11 cellular contexts compared by ENCODE assay signal in the genomic region with DNA sequence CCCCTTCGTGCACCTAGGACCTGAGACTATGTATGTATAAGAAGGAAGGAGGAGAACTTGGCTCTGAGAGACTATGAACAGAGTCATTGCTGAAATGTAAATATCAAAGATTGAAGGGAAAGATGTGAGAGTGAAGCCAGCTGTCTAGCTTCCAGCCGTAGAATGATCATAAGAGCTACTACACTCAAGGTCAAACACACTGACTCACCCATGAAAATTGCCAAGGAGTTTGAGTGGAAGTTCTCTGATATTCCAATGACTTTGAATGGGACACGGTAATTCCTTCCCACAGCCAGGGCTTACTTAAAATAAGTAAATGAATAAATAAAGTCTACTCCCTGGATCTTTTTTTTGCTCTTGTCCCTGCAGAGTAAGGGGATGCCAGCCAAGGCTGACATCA.
DNase-seq lines count a peak whose midpoint lies in the region; ATAC-seq and TF ChIP-seq lines count a peak whose summit lies in the region.
"Had no signal": no experiment of that assay in that cellular context is flagged by ENCODE, and none has a peak within 500 bp of the region (broad histone marks: within the 10 kb centered on the region; RNA-seq: fewer than 3 reads in every experiment).

No MANE protein-coding gene starts in this region.

- H3K4me3 Mint-ChIP-seq in osteocyte (ENCODE audit: unreplicated experiment), result no peak overlapping the region

- H3K27me3 Mint-ChIP-seq in osteocyte (ENCODE audit: unreplicated experiment), result no peaks in the 10 kb centered on the region

- no peak for ATAC-seq in GM18519 (IDR thresholded peaks at IDR 0.05; ENCODE audit: low FRiP score, unreplicated experiment)
- no peak for ATAC-seq in GM21717 (IDR thresholded peaks at IDR 0.05; ENCODE audit: unreplicated experiment)
- ATAC-seq in GM21576 (IDR thresholded peaks at IDR 0.05; ENCODE audit: unreplicated experiment), result no peak

- TF ChIP-seq CTCF in fibroblast of villous mesenchyme (IDR thresholded peaks at IDR 0.05; ENCODE audit: insufficient read depth, low read depth, low read length) (no peak), osteocyte (IDR thresholded peaks at IDR 0.05) (no peak)

- DNase-seq in DMS53 treated with DMSO at 0.1 percent for 48 hours (lab: John Stamatoyannopoulos, UW; ENCODE audit: unreplicated experiment), result peak; percentile 62
- DNase-seq in NCI-H446 treated with DMSO at 0.1 percent for 48 hours (lab: John Stamatoyannopoulos, UW), result peak; percentile 70
- DNase-seq in fibroblast of villous mesenchyme (ENCODE audit: low read depth), result peak; percentile 87
- no peak for DNase-seq in osteocyte (ENCODE audit: extremely low spot score, unreplicated experiment)
- DNase-seq in SIG-M5 (lab: John Stamatoyannopoulos, UW), result no peak
- DNase-seq: activated CD4-positive, alpha-beta T cell treated with anti-CD3 and anti-CD28 coated beads for 1 hour; NCI-H1436 treated with DMSO at 0.1 percent for 48 hours; occipital lobe had no signal

- no peak overlapping the region for H3K4me3 ChIP-seq in fibroblast of villous mesenchyme (ENCODE audit: low read depth, low read length)

- no peaks in the 10 kb centered on the region for H3K9me3 Mint-ChIP-seq in osteocyte (ENCODE audit: unreplicated experiment)

- H3K27ac Mint-ChIP-seq in osteocyte (ENCODE audit: unreplicated experiment), result peak overlapping the region; percentile 47

- no peaks in the 10 kb centered on the region for H3K36me3 Mint-ChIP-seq in osteocyte (ENCODE audit: unreplicated experiment)

- peaks cover 25% of the 10 kb centered on the region for H3K4me1 Mint-ChIP-seq in osteocyte (ENCODE audit: unreplicated experiment)

Comparison
In these comparisons a context has a peak if more than half of its experiments do, and no peak if none do; other contexts are left out.
1. DNase-seq: peak in DMS53 treated with DMSO at 0.1 percent for 48 hours (single experiment), NCI-H446 treated with DMSO at 0.1 percent for 48 hours (single experiment) and fibroblast of villous mesenchyme (single experiment); none in osteocyte (single experiment) and SIG-M5 (single experiment).